Comparison of ENCODE assay signal across 27 cellular contexts in genomic region chr1:179099891-179100290, GRCh38.
"Had no signal": no experiment of that assay in that cellular context is flagged by ENCODE, and none has a peak within 500 bp of the region (broad histone marks: within the 10 kb centered on the region; RNA-seq: fewer than 3 reads in every experiment).

No MANE protein-coding gene starts in this region.

- DNase-seq: dermis blood vessel endothelial cell; effector memory CD4-positive, alpha-beta T cell; foreskin keratinocyte; glutamatergic neuron; heart right ventricle; hippocampal formation; left cardiac atrium; left lung; mesenchymal stem cell; naive thymus-derived CD8-positive, alpha-beta T cell; nephron progenitor cell; nucleus accumbens; stimulated activated CD4-positive, alpha-beta T cell treated with anti-CD3 and anti-CD28 coated beads, Interleukin-2, amount 100 ng/mL, for 24 hours; stimulated activated CD4-positive, alpha-beta T cell treated with anti-CD3 and anti-CD28 coated beads, Interleukin-4, amount 100 ng/mL, for 24 hours; stimulated activated naive CD8-positive, alpha-beta T cell treated with anti-CD3 and anti-CD28 coated beads, Interleukin-15, Interleukin-2, amounts not matched to agents 100 U/mL and 50 U/mL, for 24 hours; substantia nigra; testis had no signal

- H3K36me3 ChIP-seq: prostate gland had no signal

- FAIRE-seq: endometrium, islet of Langerhans had no signal

- H3K4me3 ChIP-seq: coronary artery, esophagus muscularis mucosa, heart right ventricle, left lung, prostate gland, right atrium auricular region, testis, tibial nerve, vagina had no signal

- H3K9me3 ChIP-seq: esophagus muscularis mucosa, heart right ventricle, left lung, prostate gland, right atrium auricular region, testis, tibial nerve, vagina had no signal

- H3K4me1 ChIP-seq: esophagus muscularis mucosa, foreskin keratinocyte, left lung, prostate gland, testis, tibial nerve, vagina had no signal

- H3K27ac ChIP-seq: coronary artery, esophagus muscularis mucosa, foreskin keratinocyte, heart right ventricle, left lung, prostate gland, right atrium auricular region, testis, tibial nerve, vagina had no signal

- H3K27ac Mint-ChIP-seq: nephron progenitor cell had no signal

- ATAC-seq: foreskin keratinocyte; heart right ventricle; left cardiac atrium; left lung; naive thymus-derived CD8-positive, alpha-beta T cell; sciatic nerve; stimulated activated effector memory CD8-positive, alpha-beta T cell treated with anti-CD3 and anti-CD28 coated beads, Interleukin-12 subunit alpha, Interleukin-12 subunit beta, amount 100 ng/mL, for 72 hours; stimulated activated naive CD8-positive, alpha-beta T cell treated with anti-CD3 and anti-CD28 coated beads, Interleukin-15, Interleukin-2, amounts not matched to agents 100 U/mL and 50 U/mL, for 24 hours had no signal

- H3K4me3 Mint-ChIP-seq: naive thymus-derived CD8-positive, alpha-beta T cell; nephron progenitor cell; stimulated activated effector memory CD8-positive, alpha-beta T cell treated with anti-CD3 and anti-CD28 coated beads, Interleukin-12 subunit alpha, Interleukin-12 subunit beta, amount 100 ng/mL, for 72 hours had no signal

- H3K27me3 Mint-ChIP-seq: naive thymus-derived CD8-positive, alpha-beta T cell had no signal

- H3K27me3 ChIP-seq: esophagus muscularis mucosa, foreskin keratinocyte, heart right ventricle, left lung, right atrium auricular region, testis, tibial nerve, vagina had no signal

- H3K9me3 Mint-ChIP-seq: naive thymus-derived CD8-positive, alpha-beta T cell; nephron progenitor cell; stimulated activated effector memory CD8-positive, alpha-beta T cell treated with anti-CD3 and anti-CD28 coated beads, Interleukin-12 subunit alpha, Interleukin-12 subunit beta, amount 100 ng/mL, for 72 hours had no signal

- H3K4me1 Mint-ChIP-seq: naive thymus-derived CD8-positive, alpha-beta T cell; nephron progenitor cell; stimulated activated effector memory CD8-positive, alpha-beta T cell treated with anti-CD3 and anti-CD28 coated beads, Interleukin-12 subunit alpha, Interleukin-12 subunit beta, amount 100 ng/mL, for 72 hours had no signal
